In genomic region chr1:207985190-207985589, GRCh38 we compare ENCODE assay signal across 10 cellular contexts.
"Had no signal": no experiment of that assay in that cellular context is flagged by ENCODE, and none has a peak within 500 bp of the region (broad histone marks: within the 10 kb centered on the region; RNA-seq: fewer than 3 reads in every experiment).

No MANE protein-coding gene starts in this region.

- H3K4me3 ChIP-seq: GM23248, HAP-1 had no signal

- DNase-seq: GM23248, GOT3, H7, HFFc6, IMR-90, KBM-7 had no signal

- H3K36me3 ChIP-seq: HAP-1 had no signal

- H3K9ac ChIP-seq: GM23248, KMS-11 had no signal

- H2AFZ ChIP-seq: GM23248 had no signal

- FAIRE-seq: HTR-8/SVneo had no signal

- H3K4me2 ChIP-seq: KMS-11 had no signal

- H3K27ac ChIP-seq: GM23248, KMS-11 had no signal

- H3K4me1 ChIP-seq: HAP-1 had no signal

- ATAC-seq: HCT116 had no signal

- H3K9me3 ChIP-seq: HAP-1 had no signal
